ENCODE assay signal across 18 cellular contexts in genomic region chr7:21675255-21675654, GRCh38.
A peak's percentile ranks its signal among the peaks of the same experiment; 100 is the strongest.
DNase-seq lines count a peak whose midpoint lies in the region; ATAC-seq lines count a peak whose summit lies in the region.
"Had no signal": no experiment of that assay in that cellular context is flagged by ENCODE, and none has a peak within 500 bp of the region (broad histone marks: within the 10 kb centered on the region; RNA-seq: fewer than 3 reads in every experiment).

No MANE protein-coding gene starts in this region.

- H3K36me3 Mint-ChIP-seq in stimulated activated memory B cell treated with anti-CD40 and anti-IgM and Interleukin-4, amounts not matched to agents 10 μg/mL and 1 μg/mL and 100 μg/mL, for 72 hours = no peaks in the 10 kb centered on the region

- no peaks in the 10 kb centered on the region for H3K4me1 Mint-ChIP-seq in stimulated activated memory B cell treated with anti-CD40 and anti-IgM and Interleukin-4, amounts not matched to agents 10 μg/mL and 1 μg/mL and 100 μg/mL, for 72 hours

- H3K9me3 Mint-ChIP-seq in stimulated activated memory B cell treated with anti-CD40 and anti-IgM and Interleukin-4, amounts not matched to agents 10 μg/mL and 1 μg/mL and 100 μg/mL, for 72 hours = peaks cover 4% of the 10 kb centered on the region

- ATAC-seq in stimulated activated memory B cell treated with anti-CD40 and anti-IgM and Interleukin-4, amounts not matched to agents 10 μg/mL and 1 μg/mL and 100 μg/mL, for 72 hours = no peak
- ATAC-seq in GM21619 (IDR thresholded peaks at IDR 0.05; ENCODE audit: unreplicated experiment) = no peak

- no peak overlapping the region for H3K4me3 ChIP-seq in mesodermal cell (ENCODE audit: extremely low read depth, insufficient read depth, low read length, poor library complexity, severe bottlenecking)
- H3K4me3 ChIP-seq: BLaER1 treated with 17β-estradiol and CSF1 and Interleukin-3, amounts not matched to agents 10 nM and 100 nM; HAP-1; Peyer's patch had no signal

- H3K9me3 ChIP-seq in mesodermal cell (ENCODE audit: control insufficient read depth, low read length) = no peaks in the 10 kb centered on the region
- H3K9me3 ChIP-seq: Peyer's patch had no signal

- intact Hi-C loops in posterior cingulate gyrus (cut with DNase I) = no loop called here

- no peaks in the 10 kb centered on the region for H3K36me3 ChIP-seq in mesodermal cell (ENCODE audit: control insufficient read depth, insufficient read depth, low read length)
- H3K36me3 ChIP-seq: BLaER1 treated with 17β-estradiol and CSF1 and Interleukin-3, amounts not matched to agents 10 nM and 100 nM; HAP-1; Peyer's patch had no signal

- H3K4me3 Mint-ChIP-seq in stimulated activated memory B cell treated with anti-CD40 and anti-IgM and Interleukin-4, amounts not matched to agents 10 μg/mL and 1 μg/mL and 100 μg/mL, for 72 hours = no peak overlapping the region

- WGBS in mesodermal cell (ENCODE audit: insufficient coverage in 2 of 2), 2 experiments = 72 to 78% methylated on average over 2 to 3 of the region's 3 CpGs

- H3K27ac ChIP-seq in mesodermal cell (ENCODE audit: low read depth, low read length, severe bottlenecking) = peak overlapping the region; percentile 79
- H3K27ac ChIP-seq: BLaER1 treated with 17β-estradiol and CSF1 and Interleukin-3, amounts not matched to agents 10 nM and 100 nM; Peyer's patch had no signal

- H3K27me3 Mint-ChIP-seq in stimulated activated memory B cell treated with anti-CD40 and anti-IgM and Interleukin-4, amounts not matched to agents 10 μg/mL and 1 μg/mL and 100 μg/mL, for 72 hours = peaks cover 8% of the 10 kb centered on the region

- DNase-seq in HS-5 (ENCODE audit: low read depth) = peak; percentile 6
- peak; percentile 2 for DNase-seq in astrocyte of the hippocampus (ENCODE audit: low read depth, low spot score)
- DNase-seq in NK-92 treated with Interleukin-12 subunit alpha and Interleukin-12 subunit beta, amount 100 ng/mL, for 24 hours (lab: John Stamatoyannopoulos, UW) = no peak
- DNase-seq in posterior cingulate gyrus = no peak
- DNase-seq: COR-L47, GF-D8, KG1, NCI-H1105, NCI-H187, NCI-H446 treated with DMSO at 0.1 percent for 48 hours, NCI-H774, Peyer's patch, Right ventricle myocardium superior had no signal

- H3K4me1 ChIP-seq in mesodermal cell (ENCODE audit: control insufficient read depth, insufficient read depth, low read length, poor library complexity, severe bottlenecking) = peaks cover 18% of the 10 kb centered on the region
- H3K4me1 ChIP-seq: HAP-1, Peyer's patch had no signal

- no peak overlapping the region for H3K27ac Mint-ChIP-seq in stimulated activated memory B cell treated with anti-CD40 and anti-IgM and Interleukin-4, amounts not matched to agents 10 μg/mL and 1 μg/mL and 100 μg/mL, for 72 hours

Comparison
In these comparisons a context has a peak if more than half of its experiments do, and no peak if none do; other contexts are left out.
1. DNase-seq: peak in HS-5 (single experiment) and astrocyte of the hippocampus (single experiment); none in NK-92 treated with Interleukin-12 subunit alpha and Interleukin-12 subunit beta, amount 100 ng/mL, for 24 hours (single experiment) and posterior cingulate gyrus (0 of 10).